1 cellular context compared by ENCODE assay signal in the genomic region with DNA sequence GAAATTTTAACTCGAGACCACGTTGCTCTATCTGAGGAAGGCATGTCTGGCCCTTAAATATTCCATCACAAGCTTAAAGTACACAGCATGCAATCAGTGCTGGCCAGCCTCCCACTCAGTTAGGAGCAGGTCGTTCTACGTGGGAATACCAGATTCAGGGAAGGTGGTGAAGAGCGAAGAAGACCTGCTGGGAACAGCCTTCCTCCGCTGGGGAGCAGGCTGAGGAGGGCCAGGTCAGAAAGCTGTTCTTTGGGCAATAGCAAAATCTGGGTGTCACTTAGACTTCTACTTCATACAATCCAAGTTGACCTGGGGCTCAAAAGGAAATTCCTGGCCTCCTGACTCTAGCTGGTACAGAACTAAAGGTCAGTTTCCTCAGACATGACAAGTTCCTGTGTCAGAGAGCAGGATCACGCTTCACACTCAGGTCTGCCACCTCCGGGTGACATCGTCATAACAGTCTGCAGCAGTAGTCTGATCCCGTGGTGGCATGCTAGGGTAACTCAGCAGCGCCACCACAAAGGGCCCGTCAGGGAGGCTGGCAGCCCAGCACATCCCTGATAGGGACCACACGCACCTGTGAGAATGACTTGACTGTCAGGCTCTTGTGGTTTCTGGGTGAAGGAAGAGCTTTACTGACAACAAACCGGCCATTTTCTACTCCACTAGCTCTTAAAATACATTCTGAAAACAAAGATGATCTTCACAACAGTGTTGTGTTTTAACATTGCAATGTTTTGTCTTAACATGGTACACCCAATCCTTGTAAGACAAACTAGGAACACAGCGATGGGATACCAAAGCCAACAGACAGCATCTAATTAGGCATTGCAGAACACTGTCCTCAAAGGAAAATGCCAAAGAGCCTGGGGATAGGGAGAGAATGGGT.
TF ChIP-seq lines count a peak whose summit lies in the region.

No MANE protein-coding gene starts in this region.

TF ChIP-seq in HepG2, 621 proteins besides CTCF, POLR2A, EP300 and RAD21 (continued from another document and continues in another):
- TF ChIP-seq, protein P1, sequence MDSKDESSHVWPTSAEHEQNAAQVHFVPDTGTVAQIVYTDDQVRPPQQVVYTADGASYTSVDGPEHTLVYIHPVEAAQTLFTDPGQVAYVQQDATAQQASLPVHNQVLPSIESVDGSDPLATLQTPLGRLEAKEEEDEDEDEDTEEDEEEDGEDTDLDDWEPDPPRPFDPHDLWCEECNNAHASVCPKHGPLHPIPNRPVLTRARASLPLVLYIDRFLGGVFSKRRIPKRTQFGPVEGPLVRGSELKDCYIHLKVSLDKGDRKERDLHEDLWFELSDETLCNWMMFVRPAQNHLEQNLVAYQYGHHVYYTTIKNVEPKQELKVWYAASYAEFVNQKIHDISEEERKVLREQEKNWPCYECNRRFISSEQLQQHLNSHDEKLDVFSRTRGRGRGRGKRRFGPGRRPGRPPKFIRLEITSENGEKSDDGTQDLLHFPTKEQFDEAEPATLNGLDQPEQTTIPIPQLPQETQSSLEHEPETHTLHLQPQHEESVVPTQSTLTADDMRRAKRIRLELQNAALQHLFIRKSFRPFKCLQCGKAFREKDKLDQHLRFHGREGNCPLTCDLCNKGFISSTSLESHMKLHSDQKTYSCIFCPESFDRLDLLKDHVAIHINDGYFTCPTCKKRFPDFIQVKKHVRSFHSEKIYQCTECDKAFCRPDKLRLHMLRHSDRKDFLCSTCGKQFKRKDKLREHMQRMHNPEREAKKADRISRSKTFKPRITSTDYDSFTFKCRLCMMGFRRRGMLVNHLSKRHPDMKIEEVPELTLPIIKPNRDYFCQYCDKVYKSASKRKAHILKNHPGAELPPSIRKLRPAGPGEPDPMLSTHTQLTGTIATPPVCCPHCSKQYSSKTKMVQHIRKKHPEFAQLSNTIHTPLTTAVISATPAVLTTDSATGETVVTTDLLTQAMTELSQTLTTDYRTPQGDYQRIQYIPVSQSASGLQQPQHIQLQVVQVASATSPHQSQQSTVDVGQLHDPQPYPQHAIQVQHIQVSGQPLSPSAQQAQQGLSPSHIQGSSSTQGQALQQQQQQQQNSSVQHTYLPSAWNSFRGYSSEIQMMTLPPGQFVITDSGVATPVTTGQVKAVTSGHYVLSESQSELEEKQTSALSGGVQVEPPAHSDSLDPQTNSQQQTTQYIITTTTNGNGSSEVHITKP (CRISPR knock-in tag; IDR thresholded peaks at IDR 0.05; ENCODE audit: low read depth) = no peak
- TF ChIP-seq NCOA2 (CRISPR knock-in tag; IDR thresholded peaks at IDR 0.05) (0 out of 2 replicates have a peak, but pooled peaks have one; percentile 24), PLRG1 (conservative IDR thresholded peaks at IDR 0.05) (no peak), ZBTB8A (CRISPR knock-in tag; IDR thresholded peaks at IDR 0.05; ENCODE audit: borderline replicate concordance, low read depth) (no peak), MZF1 (CRISPR knock-in tag; IDR thresholded peaks at IDR 0.05; ENCODE audit: borderline replicate concordance) (no peak), CBX5 (CRISPR knock-in tag; IDR thresholded peaks at IDR 0.05; ENCODE audit: borderline replicate concordance) (peak; percentile 62; the same call in 1 of the 2 replicates), ZNF333 (CRISPR knock-in tag; IDR thresholded peaks at IDR 0.05; ENCODE audit: borderline replicate concordance) (no peak), SOX6 (IDR thresholded peaks at IDR 0.05) (no peak), SOX6 (CRISPR knock-in tag; IDR thresholded peaks at IDR 0.05) (no peak), ISX (CRISPR knock-in tag; conservative IDR thresholded peaks at IDR 0.05) (no peak), PTBP1 (IDR thresholded peaks at IDR 0.05; ENCODE audit: low read depth, low read length, poor library complexity, severe bottlenecking) (no peak), SOX13 (IDR thresholded peaks at IDR 0.05) (no peak), SOX13 (CRISPR knock-in tag; conservative IDR thresholded peaks at IDR 0.05 in 1 of 2, IDR thresholded peaks at IDR 0.05 in 1 of 2) (peak in 1 of 2 experiments; percentile 30; a peak in 1 of 4 replicates), RFX5 (IDR thresholded peaks at IDR 0.05; ENCODE audit: low read depth, low read length) (0 out of 2 replicates have a peak, but pooled peaks have one; percentile 14), U2AF2 (IDR thresholded peaks at IDR 0.05; ENCODE audit: low read depth, low read length) (no peak), MXI1 (IDR thresholded peaks at IDR 0.05; ENCODE audit: borderline replicate concordance, low read depth, low read length) (0 out of 3 replicates have a peak, but pooled peaks have one; percentile 25), ZNF619 (CRISPR knock-in tag; IDR thresholded peaks at IDR 0.05) (no peak), RAD51 (IDR thresholded peaks at IDR 0.05; ENCODE audit: borderline replicate concordance) (no peak), AHR (CRISPR knock-in tag; IDR thresholded peaks at IDR 0.05) (no peak), ZNF337 (CRISPR knock-in tag; IDR thresholded peaks at IDR 0.05; ENCODE audit: borderline replicate concordance, low read depth) (no peak), ZSCAN21 (CRISPR knock-in tag; IDR thresholded peaks at IDR 0.05; ENCODE audit: borderline replicate concordance) (no peak), TAF15 (IDR thresholded peaks at IDR 0.05; ENCODE audit: low read depth, low read length, poor library complexity, severe bottlenecking) (no peak), SIN3A (IDR thresholded peaks at IDR 0.05; ENCODE audit: borderline replicate concordance, low read depth, low read length) (no peak), ETV6 (CRISPR knock-in tag; conservative IDR thresholded peaks at IDR 0.05) (no peak), HDAC2 (CRISPR knock-in tag; IDR thresholded peaks at IDR 0.05) (peak; percentile 20; the same call in 1 of the 2 replicates), TBX3 (IDR thresholded peaks at IDR 0.05; ENCODE audit: borderline replicate concordance) (no peak)
- TF ChIP-seq, protein P2, sequence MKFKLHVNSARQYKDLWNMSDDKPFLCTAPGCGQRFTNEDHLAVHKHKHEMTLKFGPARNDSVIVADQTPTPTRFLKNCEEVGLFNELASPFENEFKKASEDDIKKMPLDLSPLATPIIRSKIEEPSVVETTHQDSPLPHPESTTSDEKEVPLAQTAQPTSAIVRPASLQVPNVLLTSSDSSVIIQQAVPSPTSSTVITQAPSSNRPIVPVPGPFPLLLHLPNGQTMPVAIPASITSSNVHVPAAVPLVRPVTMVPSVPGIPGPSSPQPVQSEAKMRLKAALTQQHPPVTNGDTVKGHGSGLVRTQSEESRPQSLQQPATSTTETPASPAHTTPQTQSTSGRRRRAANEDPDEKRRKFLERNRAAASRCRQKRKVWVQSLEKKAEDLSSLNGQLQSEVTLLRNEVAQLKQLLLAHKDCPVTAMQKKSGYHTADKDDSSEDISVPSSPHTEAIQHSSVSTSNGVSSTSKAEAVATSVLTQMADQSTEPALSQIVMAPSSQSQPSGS (CRISPR knock-in tag; IDR thresholded peaks at IDR 0.05) = no peak
- TF ChIP-seq, protein P3, sequence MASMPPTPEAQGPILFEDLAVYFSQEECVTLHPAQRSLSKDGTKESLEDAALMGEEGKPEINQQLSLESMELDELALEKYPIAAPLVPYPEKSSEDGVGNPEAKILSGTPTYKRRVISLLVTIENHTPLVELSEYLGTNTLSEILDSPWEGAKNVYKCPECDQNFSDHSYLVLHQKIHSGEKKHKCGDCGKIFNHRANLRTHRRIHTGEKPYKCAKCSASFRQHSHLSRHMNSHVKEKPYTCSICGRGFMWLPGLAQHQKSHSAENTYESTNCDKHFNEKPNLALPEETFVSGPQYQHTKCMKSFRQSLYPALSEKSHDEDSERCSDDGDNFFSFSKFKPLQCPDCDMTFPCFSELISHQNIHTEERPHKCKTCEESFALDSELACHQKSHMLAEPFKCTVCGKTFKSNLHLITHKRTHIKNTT (CRISPR knock-in tag; IDR thresholded peaks at IDR 0.05) = no peak
- TF ChIP-seq, protein P4, sequence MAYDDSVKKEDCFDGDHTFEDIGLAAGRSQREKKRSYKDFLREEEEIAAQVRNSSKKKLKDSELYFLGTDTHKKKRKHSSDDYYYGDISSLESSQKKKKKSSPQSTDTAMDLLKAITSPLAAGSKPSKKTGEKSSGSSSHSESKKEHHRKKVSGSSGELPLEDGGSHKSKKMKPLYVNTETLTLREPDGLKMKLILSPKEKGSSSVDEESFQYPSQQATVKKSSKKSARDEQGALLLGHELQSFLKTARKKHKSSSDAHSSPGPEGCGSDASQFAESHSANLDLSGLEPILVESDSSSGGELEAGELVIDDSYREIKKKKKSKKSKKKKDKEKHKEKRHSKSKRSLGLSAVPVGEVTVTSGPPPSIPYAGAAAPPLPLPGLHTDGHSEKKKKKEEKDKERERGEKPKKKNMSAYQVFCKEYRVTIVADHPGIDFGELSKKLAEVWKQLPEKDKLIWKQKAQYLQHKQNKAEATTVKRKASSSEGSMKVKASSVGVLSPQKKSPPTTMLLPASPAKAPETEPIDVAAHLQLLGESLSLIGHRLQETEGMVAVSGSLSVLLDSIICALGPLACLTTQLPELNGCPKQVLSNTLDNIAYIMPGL (CRISPR knock-in tag; IDR thresholded peaks at IDR 0.05; ENCODE audit: borderline replicate concordance in 1 of 2, low read depth in 1 of 2) = peak; percentile 49 to 68; a peak in 2 of 4 replicates
- TF ChIP-seq, protein P5, sequence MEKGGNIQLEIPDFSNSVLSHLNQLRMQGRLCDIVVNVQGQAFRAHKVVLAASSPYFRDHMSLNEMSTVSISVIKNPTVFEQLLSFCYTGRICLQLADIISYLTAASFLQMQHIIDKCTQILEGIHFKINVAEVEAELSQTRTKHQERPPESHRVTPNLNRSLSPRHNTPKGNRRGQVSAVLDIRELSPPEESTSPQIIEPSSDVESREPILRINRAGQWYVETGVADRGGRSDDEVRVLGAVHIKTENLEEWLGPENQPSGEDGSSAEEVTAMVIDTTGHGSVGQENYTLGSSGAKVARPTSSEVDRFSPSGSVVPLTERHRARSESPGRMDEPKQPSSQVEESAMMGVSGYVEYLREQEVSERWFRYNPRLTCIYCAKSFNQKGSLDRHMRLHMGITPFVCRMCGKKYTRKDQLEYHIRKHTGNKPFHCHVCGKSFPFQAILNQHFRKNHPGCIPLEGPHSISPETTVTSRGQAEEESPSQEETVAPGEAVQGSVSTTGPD (CRISPR knock-in tag; IDR thresholded peaks at IDR 0.05) = no peak
- TF ChIP-seq, protein P6, sequence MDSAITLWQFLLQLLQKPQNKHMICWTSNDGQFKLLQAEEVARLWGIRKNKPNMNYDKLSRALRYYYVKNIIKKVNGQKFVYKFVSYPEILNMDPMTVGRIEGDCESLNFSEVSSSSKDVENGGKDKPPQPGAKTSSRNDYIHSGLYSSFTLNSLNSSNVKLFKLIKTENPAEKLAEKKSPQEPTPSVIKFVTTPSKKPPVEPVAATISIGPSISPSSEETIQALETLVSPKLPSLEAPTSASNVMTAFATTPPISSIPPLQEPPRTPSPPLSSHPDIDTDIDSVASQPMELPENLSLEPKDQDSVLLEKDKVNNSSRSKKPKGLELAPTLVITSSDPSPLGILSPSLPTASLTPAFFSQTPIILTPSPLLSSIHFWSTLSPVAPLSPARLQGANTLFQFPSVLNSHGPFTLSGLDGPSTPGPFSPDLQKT (CRISPR knock-in tag; IDR thresholded peaks at IDR 0.05; ENCODE audit: borderline replicate concordance) = no peak
- TF ChIP-seq, protein P7, sequence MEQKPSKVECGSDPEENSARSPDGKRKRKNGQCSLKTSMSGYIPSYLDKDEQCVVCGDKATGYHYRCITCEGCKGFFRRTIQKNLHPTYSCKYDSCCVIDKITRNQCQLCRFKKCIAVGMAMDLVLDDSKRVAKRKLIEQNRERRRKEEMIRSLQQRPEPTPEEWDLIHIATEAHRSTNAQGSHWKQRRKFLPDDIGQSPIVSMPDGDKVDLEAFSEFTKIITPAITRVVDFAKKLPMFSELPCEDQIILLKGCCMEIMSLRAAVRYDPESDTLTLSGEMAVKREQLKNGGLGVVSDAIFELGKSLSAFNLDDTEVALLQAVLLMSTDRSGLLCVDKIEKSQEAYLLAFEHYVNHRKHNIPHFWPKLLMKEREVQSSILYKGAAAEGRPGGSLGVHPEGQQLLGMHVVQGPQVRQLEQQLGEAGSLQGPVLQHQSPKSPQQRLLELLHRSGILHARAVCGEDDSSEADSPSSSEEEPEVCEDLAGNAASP (CRISPR knock-in tag; IDR thresholded peaks at IDR 0.05; ENCODE audit: borderline replicate concordance) = 0 out of 2 replicates have a peak, but pooled peaks have one; percentile 24
- TF ChIP-seq, protein P8, sequence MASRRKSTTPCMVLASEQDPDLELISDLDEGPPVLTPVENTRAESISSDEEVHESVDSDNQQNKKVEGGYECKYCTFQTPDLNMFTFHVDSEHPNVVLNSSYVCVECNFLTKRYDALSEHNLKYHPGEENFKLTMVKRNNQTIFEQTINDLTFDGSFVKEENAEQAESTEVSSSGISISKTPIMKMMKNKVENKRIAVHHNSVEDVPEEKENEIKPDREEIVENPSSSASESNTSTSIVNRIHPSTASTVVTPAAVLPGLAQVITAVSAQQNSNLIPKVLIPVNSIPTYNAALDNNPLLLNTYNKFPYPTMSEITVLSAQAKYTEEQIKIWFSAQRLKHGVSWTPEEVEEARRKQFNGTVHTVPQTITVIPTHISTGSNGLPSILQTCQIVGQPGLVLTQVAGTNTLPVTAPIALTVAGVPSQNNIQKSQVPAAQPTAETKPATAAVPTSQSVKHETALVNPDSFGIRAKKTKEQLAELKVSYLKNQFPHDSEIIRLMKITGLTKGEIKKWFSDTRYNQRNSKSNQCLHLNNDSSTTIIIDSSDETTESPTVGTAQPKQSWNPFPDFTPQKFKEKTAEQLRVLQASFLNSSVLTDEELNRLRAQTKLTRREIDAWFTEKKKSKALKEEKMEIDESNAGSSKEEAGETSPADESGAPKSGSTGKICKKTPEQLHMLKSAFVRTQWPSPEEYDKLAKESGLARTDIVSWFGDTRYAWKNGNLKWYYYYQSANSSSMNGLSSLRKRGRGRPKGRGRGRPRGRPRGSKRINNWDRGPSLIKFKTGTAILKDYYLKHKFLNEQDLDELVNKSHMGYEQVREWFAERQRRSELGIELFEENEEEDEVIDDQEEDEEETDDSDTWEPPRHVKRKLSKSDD (CRISPR knock-in tag; IDR thresholded peaks at IDR 0.05; ENCODE audit: low read depth) = no peak
- TF ChIP-seq, protein P9, sequence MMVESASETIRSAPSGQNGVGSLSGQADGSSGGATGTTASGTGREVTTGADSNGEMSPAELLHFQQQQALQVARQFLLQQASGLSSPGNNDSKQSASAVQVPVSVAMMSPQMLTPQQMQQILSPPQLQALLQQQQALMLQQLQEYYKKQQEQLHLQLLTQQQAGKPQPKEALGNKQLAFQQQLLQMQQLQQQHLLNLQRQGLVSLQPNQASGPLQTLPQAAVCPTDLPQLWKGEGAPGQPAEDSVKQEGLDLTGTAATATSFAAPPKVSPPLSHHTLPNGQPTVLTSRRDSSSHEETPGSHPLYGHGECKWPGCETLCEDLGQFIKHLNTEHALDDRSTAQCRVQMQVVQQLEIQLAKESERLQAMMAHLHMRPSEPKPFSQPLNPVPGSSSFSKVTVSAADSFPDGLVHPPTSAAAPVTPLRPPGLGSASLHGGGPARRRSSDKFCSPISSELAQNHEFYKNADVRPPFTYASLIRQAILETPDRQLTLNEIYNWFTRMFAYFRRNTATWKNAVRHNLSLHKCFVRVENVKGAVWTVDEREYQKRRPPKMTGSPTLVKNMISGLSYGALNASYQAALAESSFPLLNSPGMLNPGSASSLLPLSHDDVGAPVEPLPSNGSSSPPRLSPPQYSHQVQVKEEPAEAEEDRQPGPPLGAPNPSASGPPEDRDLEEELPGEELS (CRISPR knock-in tag; IDR thresholded peaks at IDR 0.05) = no peak
- TF ChIP-seq, protein P10, sequence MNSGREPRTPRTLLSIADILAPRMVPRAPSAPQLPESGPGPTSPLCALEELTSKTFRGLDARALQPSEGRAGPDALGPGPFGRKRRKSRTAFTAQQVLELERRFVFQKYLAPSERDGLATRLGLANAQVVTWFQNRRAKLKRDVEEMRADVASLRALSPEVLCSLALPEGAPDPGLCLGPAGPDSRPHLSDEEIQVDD (CRISPR knock-in tag; IDR thresholded peaks at IDR 0.05; ENCODE audit: borderline replicate concordance) = no peak
